ENCODE assay signal across 8 cellular contexts in the genomic region with DNA sequence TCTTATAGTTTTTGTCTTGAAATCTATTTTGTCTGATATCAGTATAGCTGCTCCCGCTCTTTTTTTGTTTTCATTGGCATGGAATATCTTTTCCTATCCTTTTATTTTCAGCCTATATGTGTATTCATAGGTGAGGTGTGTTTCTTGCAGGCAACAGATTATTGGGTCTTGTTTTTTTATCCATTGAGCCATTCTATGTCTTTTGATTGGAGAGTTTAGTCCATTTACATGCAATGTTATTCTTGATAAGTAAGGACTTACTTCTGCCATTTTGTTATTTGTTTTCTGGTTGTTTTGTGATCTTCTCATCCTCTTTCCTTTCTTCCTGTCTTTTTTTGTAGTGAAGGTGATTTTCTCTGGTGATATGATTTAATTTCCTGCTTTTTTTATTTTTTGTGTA.
"Had no signal": no experiment of that assay in that cellular context is flagged by ENCODE, and none has a peak within 500 bp of the region (broad histone marks: within the 10 kb centered on the region; RNA-seq: fewer than 3 reads in every experiment).

No MANE protein-coding gene starts in this region.

- DNase-seq: GDM1, GF-D8 had no signal

- ATAC-seq: GM12878 had no signal

- H3K4me3 ChIP-seq: GM12878 had no signal

- FAIRE-seq: G401.6, GM12878, GM12891, GM12892, GM18507, GM19239 had no signal
